Comparison of ENCODE assay signal across 36 cellular contexts in the genomic region with DNA sequence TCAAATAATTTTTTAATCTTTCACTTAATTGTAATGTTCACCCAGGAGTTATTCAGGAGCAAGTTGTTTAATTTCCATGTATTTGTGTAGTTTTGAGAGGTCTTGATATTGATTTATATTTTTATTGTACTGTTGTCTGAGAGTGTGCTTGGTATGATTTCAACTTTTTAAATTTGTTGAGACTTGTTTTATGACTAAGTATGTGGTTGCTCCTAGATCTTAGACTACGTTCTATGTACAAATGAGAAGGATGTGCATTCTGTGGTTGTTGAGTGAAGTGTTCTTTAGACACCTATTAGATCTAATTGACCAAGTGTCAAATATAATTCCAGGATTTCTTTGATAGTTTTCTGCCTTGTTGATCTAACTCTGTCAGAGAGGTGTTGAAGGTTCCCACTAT.
"Had no signal": no experiment of that assay in that cellular context is flagged by ENCODE, and none has a peak within 500 bp of the region (broad histone marks: within the 10 kb centered on the region; RNA-seq: fewer than 3 reads in every experiment).

No MANE protein-coding gene starts in this region.

- H3K4me1 Mint-ChIP-seq: activated B cell treated with CpG ODN at 0.5 μM for 24 hours; activated CD4-positive, alpha-beta memory T cell treated with anti-CD3 and anti-CD28 coated beads, Interleukin-2, amount 10 ng/mL, durations not matched to agents 7 days and 5 days; activated CD4-positive, alpha-beta T cell treated with anti-CD3 and anti-CD28 coated beads, Interleukin-2, amount 10 ng/mL, durations not matched to agents 7 days and 5 days; activated CD8-positive, alpha-beta memory T cell treated with anti-CD3 and anti-CD28 coated beads, Interleukin-2, amount 10 ng/mL, durations not matched to agents 7 days and 5 days; activated naive CD4-positive, alpha-beta T cell treated with anti-CD3 and anti-CD28 coated beads, Interleukin-2, amount 10 ng/mL, durations not matched to agents 7 days and 5 days; activated naive CD4-positive, alpha-beta T cell treated with anti-CD3 and anti-CD28 coated beads, Interleukin-2, amount 50 U/mL, for 24 hours; activated naive CD8-positive, alpha-beta T cell treated with anti-CD3 and anti-CD28 coated beads, Interleukin-2, amount 10 ng/mL, durations not matched to agents 7 days and 5 days; activated naive CD8-positive, alpha-beta T cell treated with anti-CD3 and anti-CD28 coated beads, Interleukin-2, amount 50 U/mL, for 24 hours; central memory CD8-positive, alpha-beta T cell had no signal

- H3K4me3 ChIP-seq: ascending aorta, cardiac muscle cell had no signal

- H3K36me3 Mint-ChIP-seq: activated CD8-positive, alpha-beta memory T cell treated with anti-CD3 and anti-CD28 coated beads, Interleukin-2, amount 10 ng/mL, durations not matched to agents 7 days and 5 days; activated naive CD4-positive, alpha-beta T cell treated with anti-CD3 and anti-CD28 coated beads, Interleukin-2, amount 10 ng/mL, durations not matched to agents 7 days and 5 days; activated naive CD4-positive, alpha-beta T cell treated with anti-CD3 and anti-CD28 coated beads, Interleukin-2, amount 50 U/mL, for 24 hours; activated naive CD8-positive, alpha-beta T cell; activated naive CD8-positive, alpha-beta T cell treated with anti-CD3 and anti-CD28 coated beads, Interleukin-2, amount 10 ng/mL, durations not matched to agents 7 days and 5 days had no signal

- H3K36me3 ChIP-seq: ascending aorta, cardiac muscle cell had no signal

- DNase-seq: activated B cell treated with CpG ODN at 0.5 μM for 24 hours; activated CD4-positive, alpha-beta memory T cell treated with anti-CD3 and anti-CD28 coated beads, Interleukin-2, amount 10 ng/mL, durations not matched to agents 7 days and 5 days; activated CD4-positive, alpha-beta T cell treated with anti-CD3 and anti-CD28 coated beads for 4 hours; activated CD4-positive, alpha-beta T cell treated with anti-CD3 and anti-CD28 coated beads, Interleukin-2, amount 10 ng/mL, durations not matched to agents 7 days and 5 days; activated CD4-positive, alpha-beta T cell treated with anti-CD3 and anti-CD28 coated beads, Interleukin-2, amount 50 U/mL, for 48 hours; activated CD4-positive, CD25-positive, alpha-beta regulatory T cell treated with anti-CD3 and anti-CD28 coated beads, Interleukin-2, amount 50 U/mL, for 72 hours; activated CD8-positive, alpha-beta memory T cell treated with anti-CD3 and anti-CD28 coated beads for 24 hours; activated CD8-positive, alpha-beta memory T cell treated with anti-CD3 and anti-CD28 coated beads, Interleukin-2, amount 10 ng/mL, durations not matched to agents 7 days and 5 days; activated CD8-positive, alpha-beta memory T cell treated with anti-CD3 and anti-CD28 coated beads, Interleukin-2, amount 50 U/mL, for 48 hours; activated CD8-positive, alpha-beta T cell treated with anti-CD3 and anti-CD28 coated beads, Interleukin-2, amount 10 ng/mL, durations not matched to agents 7 days and 5 days; activated effector memory CD4-positive, alpha-beta T cell treated with Interleukin-2 at 50 U/mL for 16 hours; activated gamma-delta T cell; activated naive CD4-positive, alpha-beta T cell treated with anti-CD3 and anti-CD28 coated beads, Interleukin-2, amount 10 ng/mL, durations not matched to agents 7 days and 5 days; activated naive CD4-positive, alpha-beta T cell treated with Interleukin-2 at 50 U/mL for 16 hours; activated naive CD8-positive, alpha-beta T cell treated with anti-CD3 and anti-CD28 coated beads, Interleukin-2, amount 10 ng/mL, durations not matched to agents 7 days and 5 days; activated naive CD8-positive, alpha-beta T cell treated with anti-CD3 and anti-CD28 coated beads, Interleukin-2, amount 50 U/mL, for 24 hours; activated T-cell treated with anti-CD3 and anti-CD28 coated beads, Interleukin-2, amount 50 U/mL, for 24 hours; activated T-cell treated with anti-CD3 and anti-CD28 coated beads, Interleukin-2, amount 50 U/mL, for 48 hours; amygdala; anterior cingulate cortex; caudate nucleus; cerebellar nuclear complex; T-helper 1 cell; T-helper 2 cell; T-helper 9 cell had no signal

- H3K27ac ChIP-seq: ascending aorta, cardiac muscle cell, VCaP had no signal

- H3K27me3 ChIP-seq: ascending aorta, cardiac muscle cell had no signal

- H3K27ac Mint-ChIP-seq: activated B cell treated with CpG ODN at 0.5 μM for 24 hours; activated CD4-positive, alpha-beta memory T cell treated with anti-CD3 and anti-CD28 coated beads, Interleukin-2, amount 10 ng/mL, durations not matched to agents 7 days and 5 days; activated CD4-positive, alpha-beta T cell treated with anti-CD3 and anti-CD28 coated beads, Interleukin-2, amount 10 ng/mL, durations not matched to agents 7 days and 5 days; activated CD8-positive, alpha-beta memory T cell treated with anti-CD3 and anti-CD28 coated beads, Interleukin-2, amount 10 ng/mL, durations not matched to agents 7 days and 5 days; activated CD8-positive, alpha-beta T cell treated with anti-CD3 and anti-CD28 coated beads, Interleukin-2, amount 10 ng/mL, durations not matched to agents 7 days and 5 days; activated naive CD4-positive, alpha-beta T cell treated with anti-CD3 and anti-CD28 coated beads, Interleukin-2, amount 10 ng/mL, durations not matched to agents 7 days and 5 days; activated naive CD4-positive, alpha-beta T cell treated with anti-CD3 and anti-CD28 coated beads, Interleukin-2, amount 50 U/mL, for 24 hours; activated naive CD8-positive, alpha-beta T cell; activated naive CD8-positive, alpha-beta T cell treated with anti-CD3 and anti-CD28 coated beads, Interleukin-2, amount 10 ng/mL, durations not matched to agents 7 days and 5 days; activated naive CD8-positive, alpha-beta T cell treated with anti-CD3 and anti-CD28 coated beads, Interleukin-2, amount 50 U/mL, for 24 hours; activated T-cell treated with anti-CD3 and anti-CD28 coated beads, Interleukin-2, amount 50 U/mL, for 24 hours; activated T-helper 2 cell treated with anti-CD3 and anti-CD28 coated beads, Interferon-gamma antibody, Interleukin-2, Interleukin-4, amounts not matched to agents 10 μg/mL and 5 μg/mL and 100 μg/mL, durations not matched to agents 14 hours and 24 hours and 36 hours; brain; T-helper 1 cell treated with Interleukin-12 subunit alpha and Interleukin-12 subunit beta and Interleukin-4 antibody, amounts not matched to agents 30 μg/mL and 1 μg/mL, for 36 hours; T-helper 2 cell treated with Interferon-gamma antibody and Interleukin-4, amounts not matched to agents 5 μg/mL and 100 μg/mL, for 36 hours had no signal

- H3K4me1 ChIP-seq: ascending aorta had no signal

- FAIRE-seq: TTC549 had no signal

- ATAC-seq: activated CD8-positive, alpha-beta memory T cell treated with anti-CD3 and anti-CD28 coated beads, Interleukin-2, amount 10 ng/mL, durations not matched to agents 7 days and 5 days; activated CD8-positive, alpha-beta T cell treated with anti-CD3 and anti-CD28 coated beads, Interleukin-2, amount 10 ng/mL, durations not matched to agents 7 days and 5 days; activated naive CD8-positive, alpha-beta T cell treated with anti-CD3 and anti-CD28 coated beads, Interleukin-2, amount 50 U/mL, for 24 hours had no signal

- H3K9me3 ChIP-seq: ascending aorta had no signal

- H3K4me3 Mint-ChIP-seq: activated B cell treated with CpG ODN at 0.5 μM for 24 hours; activated CD4-positive, alpha-beta memory T cell treated with anti-CD3 and anti-CD28 coated beads, Interleukin-2, amount 10 ng/mL, durations not matched to agents 7 days and 5 days; activated CD4-positive, alpha-beta T cell treated with anti-CD3 and anti-CD28 coated beads, Interleukin-2, amount 10 ng/mL, durations not matched to agents 7 days and 5 days; activated CD8-positive, alpha-beta memory T cell treated with anti-CD3 and anti-CD28 coated beads, Interleukin-2, amount 10 ng/mL, durations not matched to agents 7 days and 5 days; activated CD8-positive, alpha-beta T cell treated with anti-CD3 and anti-CD28 coated beads, Interleukin-2, amount 10 ng/mL, durations not matched to agents 7 days and 5 days; activated naive CD4-positive, alpha-beta T cell treated with anti-CD3 and anti-CD28 coated beads, Interleukin-2, amount 10 ng/mL, durations not matched to agents 7 days and 5 days; activated naive CD4-positive, alpha-beta T cell treated with anti-CD3 and anti-CD28 coated beads, Interleukin-2, amount 50 U/mL, for 24 hours; activated naive CD8-positive, alpha-beta T cell; activated naive CD8-positive, alpha-beta T cell treated with anti-CD3 and anti-CD28 coated beads, Interleukin-2, amount 10 ng/mL, durations not matched to agents 7 days and 5 days; activated naive CD8-positive, alpha-beta T cell treated with anti-CD3 and anti-CD28 coated beads, Interleukin-2, amount 50 U/mL, for 24 hours; activated T-cell treated with anti-CD3 and anti-CD28 coated beads, Interleukin-2, amount 50 U/mL, for 24 hours; brain; central memory CD8-positive, alpha-beta T cell; T-helper 1 cell treated with Interleukin-12 subunit alpha and Interleukin-12 subunit beta and Interleukin-4 antibody, amounts not matched to agents 30 μg/mL and 1 μg/mL, for 36 hours; T-helper 2 cell treated with Interferon-gamma antibody and Interleukin-4, amounts not matched to agents 5 μg/mL and 100 μg/mL, for 36 hours had no signal

- H3K27me3 Mint-ChIP-seq: activated B cell treated with CpG ODN at 0.5 μM for 24 hours; activated CD4-positive, alpha-beta memory T cell treated with anti-CD3 and anti-CD28 coated beads, Interleukin-2, amount 10 ng/mL, durations not matched to agents 7 days and 5 days; activated CD4-positive, alpha-beta T cell treated with anti-CD3 and anti-CD28 coated beads, Interleukin-2, amount 10 ng/mL, durations not matched to agents 7 days and 5 days; activated CD8-positive, alpha-beta memory T cell treated with anti-CD3 and anti-CD28 coated beads, Interleukin-2, amount 10 ng/mL, durations not matched to agents 7 days and 5 days; activated naive CD4-positive, alpha-beta T cell treated with anti-CD3 and anti-CD28 coated beads, Interleukin-2, amount 10 ng/mL, durations not matched to agents 7 days and 5 days; activated naive CD4-positive, alpha-beta T cell treated with anti-CD3 and anti-CD28 coated beads, Interleukin-2, amount 50 U/mL, for 24 hours; activated naive CD8-positive, alpha-beta T cell; activated naive CD8-positive, alpha-beta T cell treated with anti-CD3 and anti-CD28 coated beads, Interleukin-2, amount 10 ng/mL, durations not matched to agents 7 days and 5 days; activated naive CD8-positive, alpha-beta T cell treated with anti-CD3 and anti-CD28 coated beads, Interleukin-2, amount 50 U/mL, for 24 hours; activated T-cell treated with anti-CD3 and anti-CD28 coated beads, Interleukin-2, amount 50 U/mL, for 24 hours; central memory CD8-positive, alpha-beta T cell had no signal
